Comparison of ENCODE assay signal across 8 cellular contexts in genomic region chr2:174577967-174578589, GRCh38. TPM values are rescaled to one million over a fixed set of nuclear protein-coding genes. Genes with fewer than 3 reads are reported as not detected.
A peak's percentile ranks its signal among the peaks of the same experiment; 100 is the strongest.
DNase-seq lines count a peak whose midpoint lies in the region; ATAC-seq and TF ChIP-seq lines count a peak whose summit lies in the region.

No MANE protein-coding gene starts in this region.

- intact Hi-C loops in upper lobe of right lung (cut with DNase I), result loop anchor here (10.0 kb wide), 1 partner anchor 117 kb away; no protein-coding TSS in a partner anchor

- H3K27me3 ChIP-seq in OCI-LY3 (ENCODE audit: low read depth, low read length) (no peaks in the 10 kb centered on the region), upper lobe of right lung (no peaks in the 10 kb centered on the region)

- H4K20me1 ChIP-seq in OCI-LY3 (ENCODE audit: insufficient read depth, low read length), result no peaks in the 10 kb centered on the region; the same call in 1 of the 2 replicates

- no peaks in the 10 kb centered on the region for H3K27me3 Mint-ChIP-seq in activated naive CD8-positive, alpha-beta T cell treated with anti-CD3 and anti-CD28 coated beads, Interleukin-2, amount 10 ng/mL, durations not matched to agents 7 days and 5 days
- H3K27me3 Mint-ChIP-seq in glutamatergic neuron (ENCODE audit: unreplicated experiment), result no peaks in the 10 kb centered on the region

- H3K27ac Mint-ChIP-seq in activated naive CD8-positive, alpha-beta T cell treated with anti-CD3 and anti-CD28 coated beads, Interleukin-2, amount 10 ng/mL, durations not matched to agents 7 days and 5 days, result no peak overlapping the region
- no peak overlapping the region for H3K27ac Mint-ChIP-seq in glutamatergic neuron (ENCODE audit: unreplicated experiment)

- ATAC-seq in activated naive CD8-positive, alpha-beta T cell treated with anti-CD3 and anti-CD28 coated beads, Interleukin-2, amount 10 ng/mL, durations not matched to agents 7 days and 5 days (ENCODE audit: low read depth), result peak; percentile 69
- peak; percentile 54 for ATAC-seq in upper lobe of right lung

- no peaks in the 10 kb centered on the region for H3K79me2 ChIP-seq in OCI-LY3 (ENCODE audit: low read length)

- no peaks in the 10 kb centered on the region for H3K9me3 Mint-ChIP-seq in activated naive CD8-positive, alpha-beta T cell treated with anti-CD3 and anti-CD28 coated beads, Interleukin-2, amount 10 ng/mL, durations not matched to agents 7 days and 5 days
- H3K9me3 Mint-ChIP-seq in glutamatergic neuron (ENCODE audit: unreplicated experiment), result no peaks in the 10 kb centered on the region

- no peak overlapping the region for H3K4me3 Mint-ChIP-seq in activated naive CD8-positive, alpha-beta T cell treated with anti-CD3 and anti-CD28 coated beads, Interleukin-2, amount 10 ng/mL, durations not matched to agents 7 days and 5 days
- no peak overlapping the region for H3K4me3 Mint-ChIP-seq in glutamatergic neuron (ENCODE audit: unreplicated experiment)

- peaks cover 56% of the 10 kb centered on the region for H3K4me1 Mint-ChIP-seq in activated naive CD8-positive, alpha-beta T cell treated with anti-CD3 and anti-CD28 coated beads, Interleukin-2, amount 10 ng/mL, durations not matched to agents 7 days and 5 days
- H3K4me1 Mint-ChIP-seq in glutamatergic neuron (ENCODE audit: low read depth, unreplicated experiment), result peaks cover 2% of the 10 kb centered on the region

- H3K36me3 Mint-ChIP-seq in activated naive CD8-positive, alpha-beta T cell treated with anti-CD3 and anti-CD28 coated beads, Interleukin-2, amount 10 ng/mL, durations not matched to agents 7 days and 5 days, result peaks cover 51% of the 10 kb centered on the region
- peaks cover 5% of the 10 kb centered on the region for H3K36me3 Mint-ChIP-seq in glutamatergic neuron (ENCODE audit: unreplicated experiment)

- no peak overlapping the region for H3K9ac ChIP-seq in OCI-LY3 (ENCODE audit: low read length)

- H3K4me1 ChIP-seq in OCI-LY3 (ENCODE audit: low read length), result peaks cover 15% of the 10 kb centered on the region
- peaks cover 10% of the 10 kb centered on the region for H3K4me1 ChIP-seq in upper lobe of right lung

- DNase-seq in DMS53 (lab: John Stamatoyannopoulos, UW) (peak; percentile 57), H4 (ENCODE audit: low spot score) (peak; percentile 46), kidney tubule cell (ENCODE audit: low spot score) (peak; percentile 48), upper lobe of right lung (no peak), germinal center (ENCODE audit: low spot score) (no peak), glutamatergic neuron (no peak)
- DNase-seq in activated naive CD8-positive, alpha-beta T cell treated with anti-CD3 and anti-CD28 coated beads, Interleukin-2, amount 10 ng/mL, durations not matched to agents 7 days and 5 days, result no peak

- H2AFZ ChIP-seq in OCI-LY3 (ENCODE audit: low read depth, low read length), result no peak overlapping the region

- no peak overlapping the region for H3K4me2 ChIP-seq in OCI-LY3 (ENCODE audit: low read length)

- H3K36me3 ChIP-seq in OCI-LY3 (replicated peaks; ENCODE audit: low read depth, low read length) (peaks cover 46% of the 10 kb centered on the region), upper lobe of right lung (peaks cover 76% of the 10 kb centered on the region)

- H3K27ac ChIP-seq in OCI-LY3 (ENCODE audit: low read length) (no peak overlapping the region), upper lobe of right lung (no peak overlapping the region)

- TF ChIP-seq CTCF in OCI-LY3 (IDR thresholded peaks at IDR 0.05; ENCODE audit: low read depth, low read length), result peak; percentile 70
- peak; percentile 46 for TF ChIP-seq CTCF in upper lobe of right lung (IDR thresholded peaks at IDR 0.05)
- no peak for TF ChIP-seq CTCF in glutamatergic neuron (IDR thresholded peaks at IDR 0.05; ENCODE audit: partially characterized antibody, unreplicated experiment)

- H3K4me3 ChIP-seq in OCI-LY3 (ENCODE audit: low read length) (no peak overlapping the region), upper lobe of right lung (no peak overlapping the region)

- POLR2A ChIA-PET in activated naive CD8-positive, alpha-beta T cell treated with anti-CD3 and anti-CD28 coated beads, Interleukin-2, amount 10 ng/mL, durations not matched to agents 7 days and 5 days (lab: Charles Lee), result interaction anchor here (1.3 to 2.0 kb wide), 2 partner anchors 16 to 56 kb away, joined by 4 to 16 read pairs; no protein-coding TSS in a partner anchor

- no peaks in the 10 kb centered on the region for H3K9me3 ChIP-seq in OCI-LY3 (ENCODE audit: insufficient read depth, low read length)
- H3K9me3 ChIP-seq in upper lobe of right lung, result no peaks in the 10 kb centered on the region

RNA-seq across cellular contexts. Expression of gene WIPF1, which starts 19.5 kb away (rescaled TPM):
- 6.3 and 7.3 TPM in 2 replicates for total RNA-seq in H4 (2014; rRNA removed; shearing (Covaris generic))
- 100 to 1,000 TPM; 446 to 480 TPM for total RNA-seq in activated naive CD8-positive, alpha-beta T cell treated with anti-CD3 and anti-CD28 coated beads, Interleukin-2, amount 10 ng/mL, durations not matched to agents 7 days and 5 days
- total RNA-seq in upper lobe of right lung, result 71.5 TPM
- 15.5 TPM for total RNA-seq in glutamatergic neuron (ENCODE audit: unreplicated experiment)

Comparison
In these comparisons a context has a peak if more than half of its experiments do, and no peak if none do; other contexts are left out.
1. DNase-seq: peak in DMS53 (single experiment), H4 (single experiment) and kidney tubule cell (single experiment); none in activated naive CD8-positive, alpha-beta T cell treated with anti-CD3 and anti-CD28 coated beads, Interleukin-2, amount 10 ng/mL, durations not matched to agents 7 days and 5 days (single experiment), upper lobe of right lung (single experiment), germinal center (single experiment) and glutamatergic neuron (single experiment).